In the genomic region with DNA sequence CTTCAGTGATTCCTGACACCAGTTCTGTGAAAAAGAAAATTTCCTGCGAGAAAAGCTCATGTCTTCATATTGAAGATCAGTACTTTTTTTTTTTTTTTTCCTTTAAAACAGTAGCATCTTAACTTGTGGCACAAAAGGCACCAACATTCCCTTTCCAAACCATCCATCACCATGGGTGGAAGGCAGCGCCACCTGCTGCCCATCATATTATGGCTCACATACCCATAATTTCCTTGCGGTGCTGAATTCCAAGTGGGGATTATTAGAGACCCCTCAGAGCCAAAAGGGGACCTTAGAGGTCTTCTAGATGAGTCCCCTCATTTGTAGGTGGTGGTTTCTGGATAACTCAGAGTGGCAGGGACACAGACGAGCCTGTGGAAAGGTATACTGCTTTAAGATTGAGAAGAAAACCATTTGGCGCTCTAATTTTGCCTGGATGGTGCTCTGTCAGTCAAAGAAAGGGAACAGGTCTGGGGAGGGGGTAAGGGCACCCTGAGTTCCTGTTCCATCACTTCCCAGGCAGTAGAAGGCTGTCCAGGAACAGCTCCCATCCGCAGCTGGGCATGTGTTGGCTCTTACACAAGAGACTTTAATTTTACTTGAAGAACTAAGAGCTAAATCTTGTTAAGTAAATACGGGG, we compare ENCODE assay signal across 9 cellular contexts. TPM values are rescaled to one million over a fixed set of nuclear protein-coding genes. Genes with fewer than 3 reads are reported as not detected.
DNase-seq lines count a peak whose midpoint lies in the region; ATAC-seq, FAIRE-seq and TF ChIP-seq lines count a peak whose summit lies in the region.
"Had no signal": no experiment of that assay in that cellular context is flagged by ENCODE, and none has a peak within 500 bp of the region (broad histone marks: within the 10 kb centered on the region; RNA-seq: fewer than 3 reads in every experiment).

No MANE protein-coding gene starts in this region.

- 59 to 75% (median 64%) methylated on average over 7 of the region's 7 CpGs for WGBS in small intestine, 3 donors

- no peak overlapping the region for H3K4me3 ChIP-seq in small intestine (ENCODE audit: low read depth in 1 of 2, low read length in 2 of 2)

- H3K36me3 ChIP-seq in small intestine (ENCODE audit: control insufficient read depth in 2 of 2, insufficient read depth in 2 of 2, low read length in 2 of 2) = peaks cover 2 to 6% of the 10 kb centered on the region in 2 donors

- DNase-seq in GM10248 (ENCODE audit: extremely low spot score) = no peak
- DNase-seq in NCI-H748 (lab: John Stamatoyannopoulos, UW; ENCODE audit: unreplicated experiment) = peak; percentile 57
- DNase-seq in activated naive CD4-positive, alpha-beta T cell (lab: John Stamatoyannopoulos, UW) = peak in 3 of 4 experiments; percentile 24 to 44 (median 26)
- peak; percentile 81 for DNase-seq in left ventricle myocardium superior
- DNase-seq in small intestine = peak; percentile 50

- ATAC-seq in left ventricle myocardium superior (no peak), GM18907 (IDR thresholded peaks at IDR 0.05; ENCODE audit: unreplicated experiment) (no peak), GM18520 (IDR thresholded peaks at IDR 0.05; ENCODE audit: unreplicated experiment) (no peak)

- intact Hi-C loops in left ventricle myocardium superior (cut with micrococcal nuclease) = no loop called here

- POLR2A ChIA-PET in GM10248 (lab: Yijun Ruan, JAX) = interaction anchor here (0.9 kb wide), 1 partner anchor 399 kb away, joined by 3 read pairs; no protein-coding TSS in a partner anchor

- FAIRE-seq in small intestine (lab: Jason Lieb, UNC) = no peak

- H3K27ac ChIP-seq in 22Rv1 (no peak overlapping the region), small intestine (ENCODE audit: low read depth in 1 of 2, low read length in 1 of 2) (no peak overlapping the region)
- H3K27ac ChIP-seq: epithelial cell of prostate had no signal

- H3K4me1 ChIP-seq in small intestine (ENCODE audit: control insufficient read depth in 2 of 2, insufficient read depth in 1 of 2, low read depth in 1 of 2, low read length in 1 of 2) = no peaks in the 10 kb centered on the region

- CTCF ChIA-PET in GM10248 (lab: Yijun Ruan, JAX) = interaction anchor here (0.7 to 3.7 kb wide), 27 partner anchors 9 to 258 kb away, joined by 3 to 100 read pairs (median 3); a partner anchor contains a TSS

- H3K27me3 ChIP-seq in small intestine (ENCODE audit: control insufficient read depth in 2 of 2, insufficient read depth in 2 of 2, low read length in 2 of 2) = no peaks in the 10 kb centered on the region

- peak; percentile 96 for TF ChIP-seq CTCF in 22Rv1 (IDR thresholded peaks at IDR 0.05)
- TF ChIP-seq CTCF in GM10248 (IDR thresholded peaks at IDR 0.05; ENCODE audit: control extremely low read depth, extremely low read depth, low read depth, missing control alignments) = peak; percentile 75

- no peaks in the 10 kb centered on the region for H3K9me3 ChIP-seq in small intestine (ENCODE audit: control insufficient read depth, low read depth)

RNA-seq across cellular contexts. Expression of a gene that starts 7.9 kb away (rescaled TPM):
- total RNA-seq in left ventricle myocardium superior = not detected
- polyA plus RNA-seq in small intestine = not detected

RNA-seq across cellular contexts. Expression of a gene that starts 12.2 kb away (rescaled TPM):
- total RNA-seq in left ventricle myocardium superior = 243 TPM
- polyA plus RNA-seq in small intestine = 10 to 100 TPM; 31.1 to 88.6 (median 72.4) TPM

RNA-seq across cellular contexts. Expression of a gene that starts 13.7 kb away (rescaled TPM):
- total RNA-seq in left ventricle myocardium superior = not detected
- not detected for polyA plus RNA-seq in small intestine
